In genomic region chr11:11348303-11348702, GRCh38 we compare ENCODE assay signal across 25 cellular contexts. TPM values are rescaled to one million over a fixed set of nuclear protein-coding genes. Genes with fewer than 3 reads are reported as not detected.
DNase-seq lines count a peak whose midpoint lies in the region; ATAC-seq, FAIRE-seq and TF ChIP-seq lines count a peak whose summit lies in the region.
"Had no signal": no experiment of that assay in that cellular context is flagged by ENCODE, and none has a peak within 500 bp of the region (broad histone marks: within the 10 kb centered on the region; RNA-seq: fewer than 3 reads in every experiment).

No MANE protein-coding gene starts in this region.

- CTCF ChIA-PET in K562 (lab: Yijun Ruan, JAX; ENCODE audit: low intra/inter-chr PET ratio): no interaction called here

- H3K9me1 ChIP-seq in K562 (ENCODE audit: control insufficient read depth, insufficient read depth, low read length): no peaks in the 10 kb centered on the region

- no peaks in the 10 kb centered on the region for H3K79me2 ChIP-seq in K562 (ENCODE audit: control insufficient read depth, insufficient read depth, low read length)
- H3K79me2 ChIP-seq in smooth muscle cell (ENCODE audit: low read depth): no peaks in the 10 kb centered on the region

- no peak overlapping the region for H2BK5ac ChIP-seq in mesenchymal stem cell (ENCODE audit: low read depth, low read length, poor library complexity, severe bottlenecking)

- intact Hi-C loops in right cardiac atrium (cut with DNase I): no loop called here
- intact Hi-C loops in Right ventricle myocardium superior (cut with DNase I): no loop called here
- intact Hi-C loops in K562 (cut with micrococcal nuclease): no loop called here

- H3K9ac ChIP-seq in K562 (ENCODE audit: insufficient read depth in 1 of 2, low read depth in 2 of 2, low read length in 2 of 2) (no peak overlapping the region), mesenchymal stem cell (ENCODE audit: low read length) (no peak overlapping the region), smooth muscle cell (ENCODE audit: low read depth) (no peak overlapping the region)
- H3K9ac ChIP-seq: BLaER1 treated with 17β-estradiol and CSF1 and Interleukin-3, amounts not matched to agents 10 nM and 100 nM; GM23248 had no signal

- no peaks in the 10 kb centered on the region for H3K36me3 ChIP-seq in K562 (ENCODE audit: control insufficient read depth, insufficient read depth, low read length)
- H3K36me3 ChIP-seq in mesenchymal stem cell (ENCODE audit: control insufficient read depth in 1 of 2, insufficient read depth in 2 of 2, low read depth in 1 of 2, low read length in 2 of 2): no peaks in the 10 kb centered on the region
- H3K36me3 ChIP-seq in smooth muscle cell (ENCODE audit: low read depth): no peaks in the 10 kb centered on the region
- no peaks in the 10 kb centered on the region for H3K36me3 ChIP-seq in small intestine (ENCODE audit: control insufficient read depth in 2 of 2, insufficient read depth in 2 of 2, low read length in 2 of 2)
- H3K36me3 ChIP-seq in gastroesophageal sphincter: no peaks in the 10 kb centered on the region
- H3K36me3 ChIP-seq: BLaER1 treated with 17β-estradiol and CSF1 and Interleukin-3, amounts not matched to agents 10 nM and 100 nM had no signal

- H3F3A ChIP-seq in smooth muscle cell (ENCODE audit: low read depth): no peaks in the 10 kb centered on the region

- peak overlapping the region in 1 of 2 experiments; percentile 82 for H2BK12ac ChIP-seq in mesenchymal stem cell (ENCODE audit: low read length in 2 of 2)

- TF ChIP-seq POLR2A in K562 (conservative IDR thresholded peaks at IDR 0.05): no peak
- no peak for TF ChIP-seq POLR2A in gastroesophageal sphincter (IDR thresholded peaks at IDR 0.05)

- no peaks in the 10 kb centered on the region for H3K4me1 Mint-ChIP-seq in immature natural killer cell
- H3K4me1 Mint-ChIP-seq: B cell; CD14-positive monocyte; CD8-positive, alpha-beta memory T cell had no signal

- H3K4me2 ChIP-seq in K562 (ENCODE audit: insufficient read depth, low read length) (no peak overlapping the region), mesenchymal stem cell (ENCODE audit: low read length, poor library complexity, severe bottlenecking) (no peak overlapping the region), smooth muscle cell (peak overlapping the region; percentile 56)
- H3K4me2 ChIP-seq: BLaER1 treated with 17β-estradiol and CSF1 and Interleukin-3, amounts not matched to agents 10 nM and 100 nM had no signal

- H3K4me1 ChIP-seq in right cardiac atrium (ENCODE audit: control insufficient read depth, insufficient read depth, low read length): peaks cover 23% of the 10 kb centered on the region
- H3K4me1 ChIP-seq in K562 (replicated peaks in 1 of 2; ENCODE audit: control insufficient read depth in 2 of 2, insufficient read depth in 2 of 2, low read length in 2 of 2): no peaks in the 10 kb centered on the region
- peaks cover 4% of the 10 kb centered on the region for H3K4me1 ChIP-seq in mesenchymal stem cell (ENCODE audit: control insufficient read depth, insufficient read depth, low read depth, low read length)
- H3K4me1 ChIP-seq in smooth muscle cell (ENCODE audit: low read depth): peaks cover 12% of the 10 kb centered on the region
- no peaks in the 10 kb centered on the region for H3K4me1 ChIP-seq in small intestine (ENCODE audit: control insufficient read depth in 2 of 2, insufficient read depth in 1 of 2, low read depth in 1 of 2, low read length in 1 of 2)
- H3K4me1 ChIP-seq in gastroesophageal sphincter: peaks cover 0 to 42% (median 16%) of the 10 kb centered on the region in 3 donors
- H3K4me1 ChIP-seq: BLaER1 treated with 17β-estradiol and CSF1 and Interleukin-3, amounts not matched to agents 10 nM and 100 nM had no signal

- peak overlapping the region; percentile 28 for H4K8ac ChIP-seq in mesenchymal stem cell (ENCODE audit: low read length)

- H3K23ac ChIP-seq in mesenchymal stem cell (ENCODE audit: low read length in 2 of 2): no peak overlapping the region

- H3K27ac Mint-ChIP-seq in immature natural killer cell: no peak overlapping the region
- H3K27ac Mint-ChIP-seq: B cell; CD14-positive monocyte; CD4-positive, alpha-beta T cell had no signal

- no TSS peak for BruUV-seq in K562 (replicated peaks; lab: Mats Ljungman, UMichigan)

- H3K9me3 Mint-ChIP-seq in immature natural killer cell: no peaks in the 10 kb centered on the region
- H3K9me3 Mint-ChIP-seq: CD4-positive, alpha-beta T cell had no signal

- H2AFZ ChIP-seq in K562 (ENCODE audit: low read depth, low read length): no peak overlapping the region
- no peak overlapping the region for H2AFZ ChIP-seq in mesenchymal stem cell (ENCODE audit: low read depth, low read length)
- H2AFZ ChIP-seq in smooth muscle cell (ENCODE audit: low read depth): no peak overlapping the region
- H2AFZ ChIP-seq: GM23248 had no signal

- H3K18ac ChIP-seq in mesenchymal stem cell (ENCODE audit: low read depth in 1 of 2, low read length in 2 of 2): peak overlapping the region in 1 of 2 experiments; percentile 57

- TF ChIP-seq EP300 in K562 (IDR thresholded peaks at IDR 0.05; ENCODE audit: low read length): no peak
- TF ChIP-seq EP300 in gastroesophageal sphincter (IDR thresholded peaks at IDR 0.05): no peak

- ATAC-seq in right cardiac atrium: peak; percentile 27 to 65
- ATAC-seq in Right ventricle myocardium superior (ENCODE audit: poor library complexity): no peak
- ATAC-seq in K562: no peak
- ATAC-seq in gastroesophageal sphincter: no peak
- ATAC-seq: GM12878 had no signal

- H2AK5ac ChIP-seq in mesenchymal stem cell (ENCODE audit: low read length, severe bottlenecking): no peak overlapping the region

- POLR2A ChIA-PET in K562 (lab: Yijun Ruan, JAX): no interaction called here

- H3K79me1 ChIP-seq in mesenchymal stem cell (replicated peaks; ENCODE audit: low read length, poor library complexity, severe bottlenecking): no peaks in the 10 kb centered on the region

- no peak overlapping the region for H3K4ac ChIP-seq in mesenchymal stem cell (ENCODE audit: low read depth in 1 of 2, low read length in 2 of 2)

- FAIRE-seq in K562 (lab: Jason Lieb, UNC) (no peak), small intestine (lab: Jason Lieb, UNC) (no peak)
- FAIRE-seq: A204.1, D721Med, GM12878, GM19239, H1 had no signal

- in situ Hi-C loops in K562 (cut with MboI): no loop called here

- TF ChIP-seq RAD21 in K562 (CRISPR knock-in tag; conservative IDR thresholded peaks at IDR 0.05 in 1 of 2, IDR thresholded peaks at IDR 0.05 in 1 of 2): no peak

- H3K27ac ChIP-seq in right cardiac atrium (ENCODE audit: low read length): no peak overlapping the region
- no peak overlapping the region for H3K27ac ChIP-seq in K562 (ENCODE audit: extremely low read depth, low read depth, low read length)
- no peak overlapping the region for H3K27ac ChIP-seq in mesenchymal stem cell (ENCODE audit: low read length, poor library complexity, severe bottlenecking)
- no peak overlapping the region for H3K27ac ChIP-seq in smooth muscle cell (ENCODE audit: low read depth)
- no peak overlapping the region for H3K27ac ChIP-seq in small intestine (ENCODE audit: low read depth in 1 of 2, low read length in 1 of 2)
- H3K27ac ChIP-seq in gastroesophageal sphincter: no peak overlapping the region
- H3K27ac ChIP-seq: 22Rv1; BLaER1 treated with 17β-estradiol and CSF1 and Interleukin-3, amounts not matched to agents 10 nM and 100 nM; GM23248 had no signal

- no peak overlapping the region for H3K4me3 Mint-ChIP-seq in immature natural killer cell
- H3K4me3 Mint-ChIP-seq: B cell; CD14-positive monocyte; CD4-positive, alpha-beta T cell; CD8-positive, alpha-beta memory T cell had no signal

- DNase-seq in right cardiac atrium (peak in 1 of 3 donors; percentile 51), Right ventricle myocardium superior (no peak), K562 (ENCODE audit: extremely low read depth in 1 of 4, low spot score in 3 of 4) (peak in 1 of 4 experiments; percentile 5), mesenchymal stem cell (no peak), smooth muscle cell (lab: John Stamatoyannopoulos, UW; ENCODE audit: unreplicated experiment) (no peak), immature natural killer cell (no peak), small intestine (no peak)
- DNase-seq: CD4-positive, alpha-beta T cell; CD8-positive, alpha-beta memory T cell; DMS 273 treated with DMSO at 0.1 percent for 48 hours; EL; GDM1; GM23248; H7; HCEC 1CT had no signal

- no peak overlapping the region for H2BK120ac ChIP-seq in mesenchymal stem cell (ENCODE audit: low read depth, low read length)

- peak overlapping the region; percentile 65 for H4K91ac ChIP-seq in mesenchymal stem cell (ENCODE audit: low read length)

- H4K20me1 ChIP-seq in K562 (replicated peaks; ENCODE audit: control insufficient read depth, insufficient read depth, low read length) (no peaks in the 10 kb centered on the region), smooth muscle cell (ENCODE audit: low read depth) (no peaks in the 10 kb centered on the region)
- H4K20me1 ChIP-seq: BLaER1 treated with 17β-estradiol and CSF1 and Interleukin-3, amounts not matched to agents 10 nM and 100 nM had no signal

- no peaks in the 10 kb centered on the region for H3K36me3 Mint-ChIP-seq in immature natural killer cell
- H3K36me3 Mint-ChIP-seq: CD14-positive monocyte; CD8-positive, alpha-beta memory T cell had no signal

- no peaks in the 10 kb centered on the region for H3K9me3 ChIP-seq in right cardiac atrium (ENCODE audit: control insufficient read depth, low read length)
- no peaks in the 10 kb centered on the region for H3K9me3 ChIP-seq in K562 (replicated peaks; ENCODE audit: control insufficient read depth, insufficient read depth, low read depth, low read length)
- H3K9me3 ChIP-seq in mesenchymal stem cell (ENCODE audit: control insufficient read depth, low read length): no peaks in the 10 kb centered on the region
- H3K9me3 ChIP-seq in smooth muscle cell (replicated peaks; ENCODE audit: low read depth): no peaks in the 10 kb centered on the region
- H3K9me3 ChIP-seq in small intestine (ENCODE audit: control insufficient read depth, low read depth): no peaks in the 10 kb centered on the region
- H3K9me3 ChIP-seq in gastroesophageal sphincter: no peaks in the 10 kb centered on the region
- H3K9me3 ChIP-seq: BLaER1 treated with 17β-estradiol and CSF1 and Interleukin-3, amounts not matched to agents 10 nM and 100 nM had no signal

- WGBS in right cardiac atrium: 62% methylated on average over 5 of the region's 5 CpGs
- 0% methylated on average over 4 of the region's 5 CpGs for WGBS in K562 (ENCODE audit: insufficient coverage, low coverage, missing lambda C conversion rate)
- 86% methylated on average over 5 of the region's 5 CpGs for WGBS in mesenchymal stem cell
- 96% methylated on average over 5 of the region's 5 CpGs for WGBS in smooth muscle cell (ENCODE audit: low lambda C conversion rate)
- 68 to 84% (median 81%) methylated on average over 2 to 5 of the region's 5 CpGs for WGBS in small intestine, 3 donors
- 88 to 100% methylated on average over 1 to 5 of the region's 5 CpGs for WGBS in gastroesophageal sphincter (ENCODE audit: low coverage in 1 of 2), 2 donors

- H3K4me3 ChIP-seq in right cardiac atrium (ENCODE audit: low read length) (no peak overlapping the region), K562 (no peak overlapping the region), mesenchymal stem cell (ENCODE audit: insufficient read depth in 1 of 2, low read depth in 1 of 2, low read length in 2 of 2) (no peak overlapping the region), smooth muscle cell (no peak overlapping the region), small intestine (ENCODE audit: low read depth in 1 of 2, low read length in 2 of 2) (no peak overlapping the region), gastroesophageal sphincter (no peak overlapping the region)
- H3K4me3 ChIP-seq: BLaER1 treated with 17β-estradiol and CSF1 and Interleukin-3, amounts not matched to agents 10 nM and 100 nM; GM12878; GM23248 had no signal

- H3K14ac ChIP-seq in mesenchymal stem cell (ENCODE audit: low read length in 2 of 2): no peak overlapping the region

- peak overlapping the region; percentile 61 for H2BK15ac ChIP-seq in mesenchymal stem cell (ENCODE audit: low read depth, poor library complexity, severe bottlenecking)

- no peak for TF ChIP-seq CTCF in K562 (IDR thresholded peaks at IDR 0.05 in 2 of 3, conservative IDR thresholded peaks at IDR 0.05 in 1 of 3; ENCODE audit: insufficient read depth in 2 of 3, low read depth in 1 of 3, low read length in 3 of 3)
- TF ChIP-seq CTCF in smooth muscle cell (IDR thresholded peaks at IDR 0.05; ENCODE audit: borderline replicate concordance, insufficient read depth, poor library complexity, severe bottlenecking): no peak
- no peak for TF ChIP-seq CTCF in gastroesophageal sphincter (IDR thresholded peaks at IDR 0.05)

- H3K27me3 Mint-ChIP-seq in immature natural killer cell (ENCODE audit: low read depth in 3 of 3): peaks cover 2 to 3% (median 2%) of the 10 kb centered on the region in 3 donors
- H3K27me3 Mint-ChIP-seq: B cell had no signal

- H3K27me3 ChIP-seq in right cardiac atrium (ENCODE audit: control insufficient read depth, insufficient read depth) (no peaks in the 10 kb centered on the region), K562 (ENCODE audit: control insufficient read depth in 2 of 2, insufficient read depth in 2 of 2, low read length in 2 of 2) (peaks cover 0 to 21% of the 10 kb centered on the region in 2 experiments; a peak in 2 of 5 replicates), mesenchymal stem cell (ENCODE audit: control insufficient read depth in 1 of 2, insufficient read depth in 1 of 2, low read length in 2 of 2) (peaks cover 17 to 28% of the 10 kb centered on the region in 2 experiments), smooth muscle cell (ENCODE audit: low read depth) (no peaks in the 10 kb centered on the region), small intestine (ENCODE audit: control insufficient read depth in 2 of 2, insufficient read depth in 2 of 2, low read length in 2 of 2) (no peaks in the 10 kb centered on the region), gastroesophageal sphincter (no peaks in the 10 kb centered on the region)
- H3K27me3 ChIP-seq: BLaER1 treated with 17β-estradiol and CSF1 and Interleukin-3, amounts not matched to agents 10 nM and 100 nM had no signal

RNA-seq across cellular contexts. Expression of gene CSNK2A3, which starts 4.7 kb away (rescaled TPM):
- total RNA-seq in right cardiac atrium (1 to 10 TPM; 1.4 to 2.3 (median 1.7) TPM), Right ventricle myocardium superior (1.2 TPM), K562 (2014; rRNA removed) (0.90 and 1.2 TPM in 2 replicates), K562 (2014; rRNA removed; fragmentation: Illumina TruSeq; extraction: Trizol) (4.8 and 5.7 TPM in 2 replicates), K562 (2015; rRNA removed; fragmentation: Illumina TruSeq; extraction: Trizol) (1.7 and 1.9 TPM in 2 replicates), K562 (2021) (0.33 and 0.60 TPM in 2 replicates), smooth muscle cell (1.1 and 2.2 TPM in 2 replicates), gastroesophageal sphincter (1 to 10 TPM in 2 of 4 donors, under 1 TPM in 2; 0.59 to 2.2 (median 1.1) TPM)
- polyA plus RNA-seq in right cardiac atrium (0.43 TPM), K562 (2011; rRNA removed) (3.0 and 7.0 TPM in 2 replicates), K562 (2014; fragmentation: Illumina TruSeq; extraction: Trizol) (5.7 and 6.1 TPM in 2 replicates), K562 (2014; fragmentation: Nextera tagmentation; extraction: Ambion mirVana) (1 to 10 TPM; 1.8 to 3.4 TPM), K562 (2014; rRNA removed) (0.33 and 1.0 TPM in 2 replicates), smooth muscle cell (1.0 and 1.6 TPM in 2 replicates), immature natural killer cell (1 to 10 TPM in 1 of 3 donors, under 1 TPM in 2; 0.85 to 1.3 (median 0.93) TPM), small intestine (1 to 10 TPM in 1 of 3 donors, under 1 TPM in 2; 0.51 to 1.4 (median 0.67) TPM)
- total RNA-seq in K562 (2011; cell fraction: chromatin; rRNA removed; ENCODE audit: low replicate concordance): 0.32 and 1.3 TPM in 2 replicates
- total RNA-seq in K562 (2011; cell fraction: nucleolus; rRNA removed): 0.50 TPM in 1 of 2 replicates, not detected in the other
- 0.61 TPM in 1 of 2 replicates, not detected in the other for total RNA-seq in K562 (2011; cell fraction: nucleoplasm; rRNA removed)
- polyA plus RNA-seq in K562 (2011; cell fraction: cytosol; rRNA removed): 0.51 and 0.72 TPM in 2 replicates
- 0.31 and 1.7 TPM in 2 replicates for polyA plus RNA-seq in K562 (2011; cell fraction: nucleus; rRNA removed)
- polyA plus RNA-seq in K562 (2012): 2.2 and 3.0 TPM in 2 replicates
- polyA minus RNA-seq in K562 (2011; rRNA and poly(A)+ RNA removed): 7.6 and 10.0 TPM in 2 replicates
- 1.3 and 1.4 TPM in 2 replicates for polyA minus RNA-seq in K562 (2011; cell fraction: cytosol; rRNA and poly(A)+ RNA removed)
- 0.27 and 1.1 TPM in 2 replicates for polyA minus RNA-seq in K562 (2011; cell fraction: nucleus; rRNA and poly(A)+ RNA removed)
- polyA plus RNA-seq in mesenchymal stem cell (2013, experiment 1 of 2): 1.0 TPM
- polyA plus RNA-seq in mesenchymal stem cell (2013, experiment 2 of 2): 1.2 TPM

Comparison
In these comparisons a context has a peak if more than half of its experiments do, and no peak if none do; other contexts are left out.
1. ATAC-seq: peak in right cardiac atrium (2 of 2); none in Right ventricle myocardium superior (single experiment), K562 (single experiment) and gastroesophageal sphincter (single experiment).